Comparison of ENCODE assay signal across 2 cellular contexts in the genomic region with DNA sequence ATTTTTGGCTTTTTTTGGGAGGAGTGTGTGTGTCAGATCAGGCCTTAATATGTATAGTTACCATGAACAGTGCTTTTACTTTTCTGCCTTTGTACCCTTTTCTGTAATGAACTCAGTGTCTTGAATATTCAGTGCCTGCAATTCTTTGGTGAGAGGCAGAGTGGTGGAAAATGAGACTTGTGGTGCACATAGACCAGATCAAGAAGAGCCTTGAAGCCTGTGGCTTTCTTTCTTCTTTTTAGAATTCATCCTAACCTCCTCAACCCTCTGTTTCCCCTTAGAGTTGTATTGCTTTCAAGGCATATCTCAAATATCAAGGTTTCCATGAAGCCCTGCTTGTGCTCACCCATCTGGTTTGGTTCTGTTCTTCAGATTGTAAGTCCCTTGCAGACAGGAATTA.
TF ChIP-seq lines count a peak whose summit lies in the region.

No MANE protein-coding gene starts in this region.

TF ChIP-seq in SK-N-SH, 30 proteins besides CTCF, POLR2A, EP300 and RAD21 (continued from another document):
- TF ChIP-seq, protein P1, sequence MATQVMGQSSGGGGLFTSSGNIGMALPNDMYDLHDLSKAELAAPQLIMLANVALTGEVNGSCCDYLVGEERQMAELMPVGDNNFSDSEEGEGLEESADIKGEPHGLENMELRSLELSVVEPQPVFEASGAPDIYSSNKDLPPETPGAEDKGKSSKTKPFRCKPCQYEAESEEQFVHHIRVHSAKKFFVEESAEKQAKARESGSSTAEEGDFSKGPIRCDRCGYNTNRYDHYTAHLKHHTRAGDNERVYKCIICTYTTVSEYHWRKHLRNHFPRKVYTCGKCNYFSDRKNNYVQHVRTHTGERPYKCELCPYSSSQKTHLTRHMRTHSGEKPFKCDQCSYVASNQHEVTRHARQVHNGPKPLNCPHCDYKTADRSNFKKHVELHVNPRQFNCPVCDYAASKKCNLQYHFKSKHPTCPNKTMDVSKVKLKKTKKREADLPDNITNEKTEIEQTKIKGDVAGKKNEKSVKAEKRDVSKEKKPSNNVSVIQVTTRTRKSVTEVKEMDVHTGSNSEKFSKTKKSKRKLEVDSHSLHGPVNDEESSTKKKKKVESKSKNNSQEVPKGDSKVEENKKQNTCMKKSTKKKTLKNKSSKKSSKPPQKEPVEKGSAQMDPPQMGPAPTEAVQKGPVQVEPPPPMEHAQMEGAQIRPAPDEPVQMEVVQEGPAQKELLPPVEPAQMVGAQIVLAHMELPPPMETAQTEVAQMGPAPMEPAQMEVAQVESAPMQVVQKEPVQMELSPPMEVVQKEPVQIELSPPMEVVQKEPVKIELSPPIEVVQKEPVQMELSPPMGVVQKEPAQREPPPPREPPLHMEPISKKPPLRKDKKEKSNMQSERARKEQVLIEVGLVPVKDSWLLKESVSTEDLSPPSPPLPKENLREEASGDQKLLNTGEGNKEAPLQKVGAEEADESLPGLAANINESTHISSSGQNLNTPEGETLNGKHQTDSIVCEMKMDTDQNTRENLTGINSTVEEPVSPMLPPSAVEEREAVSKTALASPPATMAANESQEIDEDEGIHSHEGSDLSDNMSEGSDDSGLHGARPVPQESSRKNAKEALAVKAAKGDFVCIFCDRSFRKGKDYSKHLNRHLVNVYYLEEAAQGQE (IDR thresholded peaks at IDR 0.05; ENCODE audit: low read depth, low read length): no peak
- TF ChIP-seq ELF1 (IDR thresholded peaks at IDR 0.05) (no peak), POLR2AphosphoS5 (IDR thresholded peaks at IDR 0.05; ENCODE audit: low read depth, low read length) (no peak)

TF ChIP-seq in SK-N-SH treated with all-trans-retinoic acid at 6 μM for 48 hours, 23 proteins besides CTCF, POLR2A, EP300 and RAD21 (continued from another document):
- TF ChIP-seq, protein P2, sequence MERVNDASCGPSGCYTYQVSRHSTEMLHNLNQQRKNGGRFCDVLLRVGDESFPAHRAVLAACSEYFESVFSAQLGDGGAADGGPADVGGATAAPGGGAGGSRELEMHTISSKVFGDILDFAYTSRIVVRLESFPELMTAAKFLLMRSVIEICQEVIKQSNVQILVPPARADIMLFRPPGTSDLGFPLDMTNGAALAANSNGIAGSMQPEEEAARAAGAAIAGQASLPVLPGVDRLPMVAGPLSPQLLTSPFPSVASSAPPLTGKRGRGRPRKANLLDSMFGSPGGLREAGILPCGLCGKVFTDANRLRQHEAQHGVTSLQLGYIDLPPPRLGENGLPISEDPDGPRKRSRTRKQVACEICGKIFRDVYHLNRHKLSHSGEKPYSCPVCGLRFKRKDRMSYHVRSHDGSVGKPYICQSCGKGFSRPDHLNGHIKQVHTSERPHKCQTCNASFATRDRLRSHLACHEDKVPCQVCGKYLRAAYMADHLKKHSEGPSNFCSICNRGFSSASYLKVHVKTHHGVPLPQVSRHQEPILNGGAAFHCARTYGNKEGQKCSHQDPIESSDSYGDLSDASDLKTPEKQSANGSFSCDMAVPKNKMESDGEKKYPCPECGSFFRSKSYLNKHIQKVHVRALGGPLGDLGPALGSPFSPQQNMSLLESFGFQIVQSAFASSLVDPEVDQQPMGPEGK (CRISPR knock-in tag; IDR thresholded peaks at IDR 0.05; ENCODE audit: borderline replicate concordance): no peak
- TF ChIP-seq ZFP3 (CRISPR knock-in tag; IDR thresholded peaks at IDR 0.05) (no peak), BACH2 (CRISPR knock-in tag; IDR thresholded peaks at IDR 0.05; ENCODE audit: borderline replicate concordance) (no peak), RARB (CRISPR knock-in tag; IDR thresholded peaks at IDR 0.05) (no peak), ZNF70 (CRISPR knock-in tag; IDR thresholded peaks at IDR 0.05) (no peak)
